Comparison of ENCODE assay signal across 20 cellular contexts in the genomic region with DNA sequence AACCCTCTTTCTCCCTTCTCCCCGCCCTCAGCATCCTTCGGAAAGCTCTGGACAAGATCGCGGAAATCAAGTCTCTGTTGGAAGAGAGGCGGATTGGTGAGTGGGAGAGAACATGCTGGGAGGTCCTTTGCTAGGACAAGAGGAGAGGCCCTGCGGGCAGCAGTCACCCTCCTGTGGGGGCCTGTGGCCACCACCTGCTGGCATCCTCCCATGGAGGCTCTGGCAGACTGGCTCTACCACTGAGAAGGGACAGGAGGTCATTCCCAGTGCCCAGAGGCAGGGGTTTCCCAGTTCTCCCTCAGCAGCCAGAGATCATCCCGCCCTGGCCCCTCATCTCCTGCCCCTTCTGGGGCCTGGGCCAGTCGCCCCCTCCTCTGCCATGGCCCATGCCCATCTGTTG. TPM values are rescaled to one million over a fixed set of nuclear protein-coding genes. Genes with fewer than 3 reads are reported as not detected.
DNase-seq lines count a peak whose midpoint lies in the region; ATAC-seq, FAIRE-seq and TF ChIP-seq lines count a peak whose summit lies in the region.
"Had no signal": no experiment of that assay in that cellular context is flagged by ENCODE, and none has a peak within 500 bp of the region (broad histone marks: within the 10 kb centered on the region; RNA-seq: fewer than 3 reads in every experiment).

No MANE protein-coding gene starts in this region.

- H3K4me3 ChIP-seq in CD8-positive, alpha-beta T cell (ENCODE audit: low read depth, low read length), result no peak overlapping the region
- no peak overlapping the region for H3K4me3 ChIP-seq in kidney (ENCODE audit: low read length in 2 of 2)
- H3K4me3 ChIP-seq: GM23248, HAP-1, K562 had no signal

- POLR2A ChIA-PET in CD8-positive, alpha-beta T cell (lab: Charles Lee), result no interaction called here

- no peaks in the 10 kb centered on the region for H3K9me3 Mint-ChIP-seq in CD14-positive monocyte
- no peaks in the 10 kb centered on the region for H3K9me3 Mint-ChIP-seq in CD8-positive, alpha-beta T cell
- H3K9me3 Mint-ChIP-seq in stimulated activated naive B cell treated with anti-CD40 and anti-IgM and Interleukin-4, amounts not matched to agents 10 μg/mL and 1 μg/mL and 100 μg/mL, for 72 hours, result no peaks in the 10 kb centered on the region

- intact Hi-C loops in CD14-positive monocyte (cut with micrococcal nuclease) (no loop called here), kidney (cut with DNase I) (no loop called here)
- intact Hi-C loops in CD8-positive, alpha-beta T cell (cut with DNase I, micrococcal nuclease), result no loop called here

- H3K4me3 Mint-ChIP-seq in CD14-positive monocyte, result no peak overlapping the region
- H3K4me3 Mint-ChIP-seq in CD8-positive, alpha-beta T cell, result no peak overlapping the region
- no peak overlapping the region for H3K4me3 Mint-ChIP-seq in stimulated activated naive B cell treated with anti-CD40 and anti-IgM and Interleukin-4, amounts not matched to agents 10 μg/mL and 1 μg/mL and 100 μg/mL, for 72 hours
- H3K4me3 Mint-ChIP-seq: CD4-positive, alpha-beta memory T cell had no signal

- peaks cover 76 to 87% of the 10 kb centered on the region in 2 donors for H3K36me3 Mint-ChIP-seq in CD14-positive monocyte
- peaks cover 80% of the 10 kb centered on the region for H3K36me3 Mint-ChIP-seq in CD8-positive, alpha-beta T cell
- peaks cover 56 to 63% of the 10 kb centered on the region in 2 donors for H3K36me3 Mint-ChIP-seq in stimulated activated naive B cell treated with anti-CD40 and anti-IgM and Interleukin-4, amounts not matched to agents 10 μg/mL and 1 μg/mL and 100 μg/mL, for 72 hours

- H3K27me3 Mint-ChIP-seq in CD14-positive monocyte (ENCODE audit: low read depth in 3 of 3), result peaks cover 0 to 4% (median 3%) of the 10 kb centered on the region in 3 donors
- no peaks in the 10 kb centered on the region for H3K27me3 Mint-ChIP-seq in CD8-positive, alpha-beta T cell (ENCODE audit: low read depth)
- H3K27me3 Mint-ChIP-seq in stimulated activated naive B cell treated with anti-CD40 and anti-IgM and Interleukin-4, amounts not matched to agents 10 μg/mL and 1 μg/mL and 100 μg/mL, for 72 hours, result no peaks in the 10 kb centered on the region
- H3K27me3 Mint-ChIP-seq: CD4-positive, alpha-beta memory T cell had no signal

- H3K9ac ChIP-seq in kidney (ENCODE audit: low read length in 2 of 2), result no peak overlapping the region
- H3K9ac ChIP-seq: GM23248 had no signal

- TF ChIP-seq CTCF in CD14-positive monocyte (IDR thresholded peaks at IDR 0.05), result no peak
- TF ChIP-seq CTCF in CD8-positive, alpha-beta T cell (IDR thresholded peaks at IDR 0.05), result no peak
- TF ChIP-seq CTCF in kidney (IDR thresholded peaks at IDR 0.05; ENCODE audit: borderline replicate concordance, extremely low read depth, insufficient read depth), result no peak

- H3K27ac ChIP-seq in CD8-positive, alpha-beta T cell (ENCODE audit: low read depth, low read length), result no peak overlapping the region
- no peak overlapping the region for H3K27ac ChIP-seq in kidney (ENCODE audit: low read depth in 2 of 2, low read length in 2 of 2)
- H3K27ac ChIP-seq: C4-2B, GM23248 had no signal

- H3K9me3 ChIP-seq in CD8-positive, alpha-beta T cell (ENCODE audit: low read length), result no peaks in the 10 kb centered on the region
- H3K9me3 ChIP-seq in kidney (ENCODE audit: control insufficient read depth in 1 of 2, low read length in 2 of 2), result no peaks in the 10 kb centered on the region
- H3K9me3 ChIP-seq: HAP-1 had no signal

- no peaks in the 10 kb centered on the region for H3K4me1 ChIP-seq in CD8-positive, alpha-beta T cell (ENCODE audit: insufficient read depth, low read length)
- H3K4me1 ChIP-seq in kidney (ENCODE audit: control insufficient read depth in 1 of 2, insufficient read depth in 1 of 2, low read depth in 1 of 2, low read length in 2 of 2), result no peaks in the 10 kb centered on the region
- H3K4me1 ChIP-seq: HAP-1 had no signal

- no peaks in the 10 kb centered on the region for H3K4me1 Mint-ChIP-seq in CD14-positive monocyte
- no peaks in the 10 kb centered on the region for H3K4me1 Mint-ChIP-seq in CD8-positive, alpha-beta T cell (ENCODE audit: low read depth)
- peaks cover 5 to 11% of the 10 kb centered on the region in 2 donors for H3K4me1 Mint-ChIP-seq in stimulated activated naive B cell treated with anti-CD40 and anti-IgM and Interleukin-4, amounts not matched to agents 10 μg/mL and 1 μg/mL and 100 μg/mL, for 72 hours

- no peaks in the 10 kb centered on the region for H3K27me3 ChIP-seq in CD8-positive, alpha-beta T cell (ENCODE audit: insufficient read depth, low read length)

- FAIRE-seq in kidney (lab: Jason Lieb, UNC), result no peak
- FAIRE-seq: A204.1, HTR-8/SVneo, K562 had no signal

- DNase-seq in CD14-positive monocyte (ENCODE audit: low spot score) (peak; percentile 22), kidney (peak; percentile 45), cerebellar cortex (ENCODE audit: low spot score) (no peak)
- no peak for DNase-seq in CD8-positive, alpha-beta T cell
- DNase-seq in stimulated activated naive B cell treated with anti-CD40 and anti-IgM and Interleukin-4, amounts not matched to agents 10 μg/mL and 1 μg/mL and 100 μg/mL, for 72 hours, result no peak
- DNase-seq: AML-193; Calu3; CD4-positive, alpha-beta memory T cell; DMS79 treated with DMSO at 0.1 percent for 48 hours; GF-D8; GM23248; IMR-90 had no signal

- H3K27ac Mint-ChIP-seq in CD14-positive monocyte, result peak overlapping the region in 1 of 7 donors; percentile 54
- H3K27ac Mint-ChIP-seq in CD8-positive, alpha-beta T cell, result peak overlapping the region; percentile 52
- H3K27ac Mint-ChIP-seq in stimulated activated naive B cell treated with anti-CD40 and anti-IgM and Interleukin-4, amounts not matched to agents 10 μg/mL and 1 μg/mL and 100 μg/mL, for 72 hours, result peak overlapping the region; percentile 25

- ATAC-seq in CD8-positive, alpha-beta T cell, result no peak
- no peak for ATAC-seq in stimulated activated naive B cell treated with anti-CD40 and anti-IgM and Interleukin-4, amounts not matched to agents 10 μg/mL and 1 μg/mL and 100 μg/mL, for 72 hours (replicated peaks)
- no peak for ATAC-seq in HG03432 (IDR thresholded peaks at IDR 0.05; ENCODE audit: unreplicated experiment)
- ATAC-seq: K562 had no signal

- H3K36me3 ChIP-seq in CD8-positive, alpha-beta T cell (ENCODE audit: insufficient read depth, low read length), result peaks cover 31% of the 10 kb centered on the region
- H3K36me3 ChIP-seq in kidney (ENCODE audit: control insufficient read depth in 1 of 2, insufficient read depth in 2 of 2, low read length in 2 of 2), result peaks cover 16 to 18% of the 10 kb centered on the region in 2 donors
- H3K36me3 ChIP-seq: HAP-1 had no signal

- CTCF ChIA-PET in CD8-positive, alpha-beta T cell (lab: Charles Lee), result no interaction called here

RNA-seq across cellular contexts. Expression of a gene that starts 7.8 kb away (rescaled TPM):
- 1 to 10 TPM in 1 of 2 donors, not detected in 1; 1.1 TPM for polyA plus RNA-seq in CD14-positive monocyte
- under 1 TPM; 0.43 to 0.53 TPM for total RNA-seq in CD8-positive, alpha-beta T cell
- 1.1 TPM for total RNA-seq in kidney
- polyA plus RNA-seq in kidney (ENCODE audit: insufficient read depth, low read depth, low replicate concordance), result 13.3 TPM
- total RNA-seq: GM23248, IMR-90 had no signal
- polyA plus RNA-seq: BJ, GM23248 had no signal

RNA-seq across cellular contexts. Expression of a gene that starts 20.8 kb away (rescaled TPM):
- polyA plus RNA-seq in CD14-positive monocyte, result 100 to 1,000 TPM; 320 to 362 TPM
- total RNA-seq in CD8-positive, alpha-beta T cell, result 1 to 10 TPM; 9.9 to 10.0 TPM
- 20.7 TPM for total RNA-seq in kidney
- 50.2 TPM for polyA plus RNA-seq in kidney (ENCODE audit: insufficient read depth, low read depth, low replicate concordance)
- total RNA-seq: GM23248 had no signal
- polyA plus RNA-seq: GM23248 had no signal

RNA-seq across cellular contexts. Expression of a gene that starts 35.3 kb away (rescaled TPM):
- polyA plus RNA-seq in CD14-positive monocyte (10 to 100 TPM; 18.8 to 24.3 TPM), kidney (ENCODE audit: insufficient read depth, low read depth, low replicate concordance) (20.6 TPM)
- total RNA-seq in CD8-positive, alpha-beta T cell, result 10 to 100 TPM; 41.1 to 44.5 TPM
- 28.5 TPM for total RNA-seq in kidney

RNA-seq across cellular contexts. Expression of a gene that starts 48.8 kb away (rescaled TPM):
- polyA plus RNA-seq in CD14-positive monocyte (not detected), kidney (ENCODE audit: insufficient read depth, low read depth, low replicate concordance) (not detected)
- 1 to 10 TPM in 1 of 2 experiments, under 1 TPM in 1; 0.69 to 1.7 TPM for total RNA-seq in CD8-positive, alpha-beta T cell
- total RNA-seq in kidney, result 2.0 TPM
- total RNA-seq: CD4-positive, alpha-beta memory T cell; GM23248; H4; IMR-90; K562 had no signal
- polyA plus RNA-seq: BJ; CD4-positive, alpha-beta memory T cell; GM23248; IMR-90 had no signal

RNA-seq across cellular contexts. Expression of a gene that starts 50.3 kb away (rescaled TPM):
- polyA plus RNA-seq in CD14-positive monocyte (1 to 10 TPM in 1 of 2 donors, not detected in 1; 1.9 TPM), kidney (ENCODE audit: insufficient read depth, low read depth, low replicate concordance) (125 TPM)
- not detected for total RNA-seq in CD8-positive, alpha-beta T cell
- 64.7 TPM for total RNA-seq in kidney
- total RNA-seq: CD4-positive, alpha-beta memory T cell had no signal
- polyA plus RNA-seq: CD4-positive, alpha-beta memory T cell had no signal

Comparison
In these comparisons a context has a peak if more than half of its experiments do, and no peak if none do; other contexts are left out.
1. DNase-seq: peak in CD14-positive monocyte (single experiment) and kidney (single experiment); none in CD8-positive, alpha-beta T cell (0 of 7), stimulated activated naive B cell treated with anti-CD40 and anti-IgM and Interleukin-4, amounts not matched to agents 10 μg/mL and 1 μg/mL and 100 μg/mL, for 72 hours (single experiment) and cerebellar cortex (single experiment).